Comparison of ENCODE assay signal across 8 cellular contexts in genomic region chr1:198156745-198157240, GRCh38. TPM values are rescaled to one million over a fixed set of nuclear protein-coding genes. Genes with fewer than 3 reads are reported as not detected.
DNase-seq lines count a peak whose midpoint lies in the region; ATAC-seq and TF ChIP-seq lines count a peak whose summit lies in the region.

Gene NEK7, plus strand, starts transcription at chr1:198156998. Its CDS starts 75,583 bp downstream, at chr1:198232581.

- H3K4me3 ChIP-seq in HUES64 (ENCODE audit: low read length) (peak within 1 kb of the TSS; percentile 79), OCI-LY3 (ENCODE audit: low read length) (peak within 1 kb of the TSS; percentile 86), mucosa of descending colon (peak within 1 kb of the TSS; percentile 98)

- H3K36me3 Mint-ChIP-seq in activated T-cell treated with anti-CD3 and anti-CD28 coated beads, Interleukin-2, amount 50 U/mL, for 4 hours (ENCODE audit: insufficient read depth): peaks cover 2% of the 10 kb centered on the region

- ATAC-seq in GM21526 (IDR thresholded peaks at IDR 0.05; ENCODE audit: low FRiP score, unreplicated experiment): peak; percentile 41
- peak; percentile 51 to 55 for ATAC-seq in activated T-cell treated with anti-CD3 and anti-CD28 coated beads, Interleukin-2, amount 50 U/mL, for 4 hours
- peak; percentile 84 for ATAC-seq in mucosa of descending colon
- ATAC-seq in stimulated activated naive CD8-positive, alpha-beta T cell treated with anti-CD3 and anti-CD28 coated beads, Interleukin-15, Interleukin-2, amounts not matched to agents 100 U/mL and 50 U/mL, for 24 hours: peak; percentile 48

- H3K27me3 ChIP-seq in HUES64 (ENCODE audit: insufficient read depth, low read length) (no peaks in the 10 kb centered on the region), OCI-LY3 (ENCODE audit: low read depth, low read length) (no peaks in the 10 kb centered on the region)

- TF ChIP-seq CTCF in OCI-LY3 (IDR thresholded peaks at IDR 0.05; ENCODE audit: low read depth, low read length): no peak
- no peak for TF ChIP-seq CTCF in mucosa of descending colon (IDR thresholded peaks at IDR 0.05)

- H3K4me3 Mint-ChIP-seq in activated T-cell treated with anti-CD3 and anti-CD28 coated beads, Interleukin-2, amount 50 U/mL, for 4 hours: peak within 1 kb of the TSS; percentile 97

- H3K36me3 ChIP-seq in HUES64 (ENCODE audit: insufficient read depth, low read length) (no peaks in the 10 kb centered on the region), OCI-LY3 (replicated peaks; ENCODE audit: low read depth, low read length) (no peaks in the 10 kb centered on the region), mucosa of descending colon (ENCODE audit: low read depth) (no peaks in the 10 kb centered on the region)

- peaks cover 29% of the 10 kb centered on the region for H3K4me1 Mint-ChIP-seq in activated T-cell treated with anti-CD3 and anti-CD28 coated beads, Interleukin-2, amount 50 U/mL, for 4 hours (ENCODE audit: low read depth)

- no peaks in the 10 kb centered on the region for H4K20me1 ChIP-seq in OCI-LY3 (ENCODE audit: insufficient read depth, low read length)

- under 1% methylated on average over 63 of the region's 63 CpGs for WGBS in HUES64

- TF ChIP-seq POLR2A in erythroblast (IDR thresholded peaks at IDR 0.05; ENCODE audit: low read length): peak; percentile 82

- no peaks in the 10 kb centered on the region for H3K9me3 Mint-ChIP-seq in activated T-cell treated with anti-CD3 and anti-CD28 coated beads, Interleukin-2, amount 50 U/mL, for 4 hours

- H3K4me1 ChIP-seq in HUES64 (ENCODE audit: insufficient read depth, low read length) (peaks cover 22% of the 10 kb centered on the region), OCI-LY3 (ENCODE audit: low read length) (peaks cover 17% of the 10 kb centered on the region), mucosa of descending colon (ENCODE audit: low read depth) (peaks cover 20% of the 10 kb centered on the region)

- H3K27ac ChIP-seq in HUES64 (ENCODE audit: low read depth, low read length) (peak within 1 kb of the TSS; percentile 74; the same call in 1 of the 2 replicates), OCI-LY3 (ENCODE audit: low read length) (peak within 1 kb of the TSS; percentile 69)

- peaks cover 40% of the 10 kb centered on the region for H3K79me2 ChIP-seq in OCI-LY3 (ENCODE audit: low read length)

- no peaks in the 10 kb centered on the region for H3K9me3 ChIP-seq in HUES64 (ENCODE audit: insufficient read depth, low read depth, low read length)
- H3K9me3 ChIP-seq in OCI-LY3 (ENCODE audit: insufficient read depth, low read length): no peaks in the 10 kb centered on the region
- no peaks in the 10 kb centered on the region for H3K9me3 ChIP-seq in mucosa of descending colon

- peak within 1 kb of the TSS; percentile 92 for H3K4me2 ChIP-seq in OCI-LY3 (ENCODE audit: low read length)

- peak within 1 kb of the TSS; percentile 76 for H3K9ac ChIP-seq in HUES64 (ENCODE audit: low read depth, low read length)
- peak within 1 kb of the TSS; percentile 83 for H3K9ac ChIP-seq in OCI-LY3 (ENCODE audit: low read length)

- no peaks in the 10 kb centered on the region for H3K27me3 Mint-ChIP-seq in activated T-cell treated with anti-CD3 and anti-CD28 coated beads, Interleukin-2, amount 50 U/mL, for 4 hours (ENCODE audit: low read depth)

- peak within 1 kb of the TSS; percentile 94 for H2AFZ ChIP-seq in OCI-LY3 (ENCODE audit: low read depth, low read length)

- DNase-seq in DMS 273 treated with DMSO at 0.1 percent for 48 hours (lab: John Stamatoyannopoulos, UW) (peak; percentile 71), erythroblast (lab: John Stamatoyannopoulos, UW) (peak; percentile 77 to 86), mucosa of descending colon (peak; percentile 91)
- DNase-seq in activated T-cell treated with anti-CD3 and anti-CD28 coated beads, Interleukin-2, amount 50 U/mL, for 4 hours: peak; percentile 24
- peak; percentile 78 for DNase-seq in stimulated activated naive CD8-positive, alpha-beta T cell treated with anti-CD3 and anti-CD28 coated beads, Interleukin-15, Interleukin-2, amounts not matched to agents 100 U/mL and 50 U/mL, for 24 hours

- intact Hi-C loops in mucosa of descending colon (cut with DNase I, micrococcal nuclease): no loop called here

RNA-seq across cellular contexts. Expression of gene NEK7, which starts in this region (rescaled TPM):
- polyA plus RNA-seq in HUES64 (2013, experiment 1 of 2): 6.9 TPM
- polyA plus RNA-seq in HUES64 (2013, experiment 2 of 2): 8.4 TPM
- 10 to 100 TPM; 62.3 to 72.1 (median 62.9) TPM for total RNA-seq in activated T-cell treated with anti-CD3 and anti-CD28 coated beads, Interleukin-2, amount 50 U/mL, for 4 hours
- total RNA-seq in mucosa of descending colon: 100 to 1,000 TPM in 1 of 3 donors, 10 to 100 TPM in 2; 58.4 to 110 (median 60.3) TPM

Comparison
In these comparisons a context has a peak if more than half of its experiments do, and no peak if none do; other contexts are left out.
1. Peak in every context shown above with its lines: DNase-seq, ATAC-seq, H3K4me3 ChIP-seq and H3K27ac ChIP-seq.
2. DNase-seq: peak in every context shown above with its lines; median percentile 91 in mucosa of descending colon; 82 in erythroblast; 78 in stimulated activated naive CD8-positive, alpha-beta T cell treated with anti-CD3 and anti-CD28 coated beads, Interleukin-15, Interleukin-2, amounts not matched to agents 100 U/mL and 50 U/mL, for 24 hours; 71 in DMS 273 treated with DMSO at 0.1 percent for 48 hours; 24 in activated T-cell treated with anti-CD3 and anti-CD28 coated beads, Interleukin-2, amount 50 U/mL, for 4 hours.